In genomic region chr1:70667771-70668170, GRCh38 we compare ENCODE assay signal across 20 cellular contexts.
DNase-seq lines count a peak whose midpoint lies in the region; ATAC-seq and TF ChIP-seq lines count a peak whose summit lies in the region.
"Had no signal": no experiment of that assay in that cellular context is flagged by ENCODE, and none has a peak within 500 bp of the region (broad histone marks: within the 10 kb centered on the region; RNA-seq: fewer than 3 reads in every experiment).

No MANE protein-coding gene starts in this region.

- no peak overlapping the region for H3K4me3 Mint-ChIP-seq in activated T-cell treated with anti-CD3 and anti-CD28 coated beads, Interleukin-2, amount 50 U/mL, for 72 hours
- no peak overlapping the region for H3K4me3 Mint-ChIP-seq in endodermal cell
- H3K4me3 Mint-ChIP-seq: activated naive CD8-positive, alpha-beta T cell treated with anti-CD3 and anti-CD28 coated beads for 36 hours; memory B cell; nephron progenitor cell; stimulated activated effector memory CD8-positive, alpha-beta T cell treated with anti-CD3 and anti-CD28 coated beads, Interleukin-12 subunit alpha, Interleukin-12 subunit beta, amount 100 ng/mL, for 72 hours had no signal

- H3K36me3 Mint-ChIP-seq in activated T-cell treated with anti-CD3 and anti-CD28 coated beads, Interleukin-2, amount 50 U/mL, for 72 hours (ENCODE audit: insufficient read depth in 2 of 2), result no peaks in the 10 kb centered on the region
- H3K36me3 Mint-ChIP-seq in endodermal cell (ENCODE audit: low read depth), result no peaks in the 10 kb centered on the region
- H3K36me3 Mint-ChIP-seq: activated naive CD8-positive, alpha-beta T cell treated with anti-CD3 and anti-CD28 coated beads for 36 hours; memory B cell; stimulated activated effector memory CD8-positive, alpha-beta T cell treated with anti-CD3 and anti-CD28 coated beads, Interleukin-12 subunit alpha, Interleukin-12 subunit beta, amount 100 ng/mL, for 72 hours had no signal

- DNase-seq in EH (ENCODE audit: low read depth) (peak; percentile 3), NCI-H1105 (lab: John Stamatoyannopoulos, UW) (peak; percentile 18), astrocyte of the hippocampus (ENCODE audit: low read depth, low spot score) (peak; percentile 64), mucosa of gallbladder (ENCODE audit: low spot score) (peak; percentile 69), DMS 273 treated with DMSO at 0.1 percent for 48 hours (lab: John Stamatoyannopoulos, UW) (no peak), endodermal cell (no peak), HuH-7.5 (ENCODE audit: low spot score) (no peak)
- DNase-seq in activated T-cell treated with anti-CD3 and anti-CD28 coated beads, Interleukin-2, amount 50 U/mL, for 72 hours, result no peak
- DNase-seq: activated CD8-positive, alpha-beta memory T cell treated with anti-CD3 and anti-CD28 coated beads for 24 hours; activated naive CD8-positive, alpha-beta T cell treated with anti-CD3 and anti-CD28 coated beads for 36 hours; BE2C; brain microvascular endothelial cell; NCI-H2227 treated with DMSO at 0.1 percent for 48 hours; nephron progenitor cell; psoas muscle; testis had no signal

- H3K4me1 ChIP-seq in endodermal cell (ENCODE audit: control insufficient read depth, insufficient read depth, low read length), result no peaks in the 10 kb centered on the region
- H3K4me1 ChIP-seq: BE2C, psoas muscle, SJSA1, testis had no signal

- H3K9ac ChIP-seq in endodermal cell (ENCODE audit: extremely low read depth, low read length, poor library complexity, severe bottlenecking), result no peak overlapping the region

- no peaks in the 10 kb centered on the region for H3K36me3 ChIP-seq in endodermal cell (ENCODE audit: control insufficient read depth, insufficient read depth, low read length)
- H3K36me3 ChIP-seq: BE2C, brain microvascular endothelial cell, SJSA1 had no signal

- H3K9me3 Mint-ChIP-seq in activated T-cell treated with anti-CD3 and anti-CD28 coated beads, Interleukin-2, amount 50 U/mL, for 72 hours, result no peaks in the 10 kb centered on the region
- H3K9me3 Mint-ChIP-seq in endodermal cell, result no peaks in the 10 kb centered on the region
- H3K9me3 Mint-ChIP-seq: activated naive CD8-positive, alpha-beta T cell treated with anti-CD3 and anti-CD28 coated beads for 36 hours; memory B cell; stimulated activated effector memory CD8-positive, alpha-beta T cell treated with anti-CD3 and anti-CD28 coated beads, Interleukin-12 subunit alpha, Interleukin-12 subunit beta, amount 100 ng/mL, for 72 hours had no signal

- H3K27me3 ChIP-seq in endodermal cell (ENCODE audit: control insufficient read depth, insufficient read depth, low read length, poor library complexity, severe bottlenecking), result no peaks in the 10 kb centered on the region
- H3K27me3 ChIP-seq: BE2C, brain microvascular endothelial cell, SJSA1, testis had no signal

- no peak overlapping the region for H3K4me3 ChIP-seq in endodermal cell (ENCODE audit: low read length)
- H3K4me3 ChIP-seq: psoas muscle, SJSA1, testis had no signal

- H3K27ac Mint-ChIP-seq in activated T-cell treated with anti-CD3 and anti-CD28 coated beads, Interleukin-2, amount 50 U/mL, for 72 hours, result no peak overlapping the region
- no peak overlapping the region for H3K27ac Mint-ChIP-seq in endodermal cell
- H3K27ac Mint-ChIP-seq: activated naive CD8-positive, alpha-beta T cell treated with anti-CD3 and anti-CD28 coated beads for 36 hours; memory B cell; nephron progenitor cell; stimulated activated effector memory CD8-positive, alpha-beta T cell treated with anti-CD3 and anti-CD28 coated beads, Interleukin-12 subunit alpha, Interleukin-12 subunit beta, amount 100 ng/mL, for 72 hours had no signal

- H3K27ac ChIP-seq in endodermal cell (ENCODE audit: low read depth, low read length), result no peak overlapping the region
- H3K27ac ChIP-seq: brain microvascular endothelial cell, psoas muscle, SJSA1, testis had no signal

- no peak for TF ChIP-seq CTCF in endodermal cell (conservative IDR thresholded peaks at IDR 0.05)

- H3K9me3 ChIP-seq in endodermal cell (ENCODE audit: control insufficient read depth, low read length), result no peaks in the 10 kb centered on the region
- H3K9me3 ChIP-seq: BE2C, psoas muscle, SJSA1, testis had no signal

- no peaks in the 10 kb centered on the region for H3K4me1 Mint-ChIP-seq in activated T-cell treated with anti-CD3 and anti-CD28 coated beads, Interleukin-2, amount 50 U/mL, for 72 hours (ENCODE audit: low read depth)
- no peaks in the 10 kb centered on the region for H3K4me1 Mint-ChIP-seq in endodermal cell
- H3K4me1 Mint-ChIP-seq: activated naive CD8-positive, alpha-beta T cell treated with anti-CD3 and anti-CD28 coated beads for 36 hours; memory B cell; stimulated activated effector memory CD8-positive, alpha-beta T cell treated with anti-CD3 and anti-CD28 coated beads, Interleukin-12 subunit alpha, Interleukin-12 subunit beta, amount 100 ng/mL, for 72 hours had no signal

- no peak for ATAC-seq in activated T-cell treated with anti-CD3 and anti-CD28 coated beads, Interleukin-2, amount 50 U/mL, for 72 hours (replicated peaks in 1 of 2)
- ATAC-seq: activated CD4-positive, CD25-positive, alpha-beta regulatory T cell treated with anti-CD3 and anti-CD28 coated beads, Interleukin-2, amount 50 U/mL, for 24 hours; psoas muscle; stimulated activated effector memory CD8-positive, alpha-beta T cell treated with anti-CD3 and anti-CD28 coated beads, Interleukin-12 subunit alpha, Interleukin-12 subunit beta, amount 100 ng/mL, for 72 hours had no signal

- H3K27me3 Mint-ChIP-seq in activated T-cell treated with anti-CD3 and anti-CD28 coated beads, Interleukin-2, amount 50 U/mL, for 72 hours (ENCODE audit: low read depth), result no peaks in the 10 kb centered on the region
- no peaks in the 10 kb centered on the region for H3K27me3 Mint-ChIP-seq in endodermal cell (ENCODE audit: insufficient read depth)

Comparison
In these comparisons a context has a peak if more than half of its experiments do, and no peak if none do; other contexts are left out.
1. DNase-seq: peak in EH (single experiment), NCI-H1105 (single experiment), astrocyte of the hippocampus (single experiment) and mucosa of gallbladder (single experiment); none in activated T-cell treated with anti-CD3 and anti-CD28 coated beads, Interleukin-2, amount 50 U/mL, for 72 hours (0 of 2), DMS 273 treated with DMSO at 0.1 percent for 48 hours (single experiment), endodermal cell (single experiment) and HuH-7.5 (single experiment).